19 cellular contexts compared by ENCODE assay signal in the genomic region with DNA sequence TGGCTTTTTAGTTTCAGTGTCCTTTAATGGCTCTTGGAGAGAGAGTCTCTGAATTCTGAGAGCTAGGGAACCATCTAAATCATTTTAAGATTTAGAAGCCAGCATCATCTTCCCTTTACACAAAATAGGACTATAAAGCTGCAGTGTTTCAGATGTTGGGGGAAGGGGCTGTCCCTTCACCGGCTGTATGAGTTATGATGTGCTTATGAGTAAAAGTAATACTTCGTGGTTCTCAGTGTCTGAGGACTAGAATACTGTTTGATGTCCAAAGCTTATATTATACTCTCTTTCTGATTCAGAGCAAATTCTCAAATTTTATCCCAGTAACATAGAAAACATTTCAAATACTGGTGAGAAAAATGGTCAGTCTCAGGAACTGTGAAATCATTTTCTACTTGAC.
DNase-seq lines count a peak whose midpoint lies in the region; ATAC-seq, FAIRE-seq and TF ChIP-seq lines count a peak whose summit lies in the region.
"Had no signal": no experiment of that assay in that cellular context is flagged by ENCODE, and none has a peak within 500 bp of the region (broad histone marks: within the 10 kb centered on the region; RNA-seq: fewer than 3 reads in every experiment).

No MANE protein-coding gene starts in this region.

- POLR2A ChIA-PET in K562 (lab: Yijun Ruan, JAX) (interaction anchor here (0.9 kb wide), 1 partner anchor 11 kb away, joined by 3 read pairs; no protein-coding TSS in a partner anchor), PC-3 (lab: Charles Lee; ENCODE audit: unreplicated experiment) (no interaction called here)

- intact Hi-C loops in K562 (cut with micrococcal nuclease) (no loop called here), PC-3 (cut with micrococcal nuclease) (no loop called here)

- CTCF ChIA-PET in K562 (lab: Yijun Ruan, JAX; ENCODE audit: low intra/inter-chr PET ratio) (no interaction called here), PC-3 (lab: Charles Lee) (no interaction called here)

- ATAC-seq in GM19351 (IDR thresholded peaks at IDR 0.05; ENCODE audit: unreplicated experiment) = peak; percentile 95
- peak; percentile 100 for ATAC-seq in HG02870 (IDR thresholded peaks at IDR 0.05; ENCODE audit: unreplicated experiment)
- ATAC-seq in K562 = no peak
- no peak for ATAC-seq in PC-3

- H3K9me3 ChIP-seq in K562 (replicated peaks; ENCODE audit: control insufficient read depth, insufficient read depth, low read depth, low read length) (no peaks in the 10 kb centered on the region), PC-3 (ENCODE audit: low read length) (no peaks in the 10 kb centered on the region)
- H3K9me3 ChIP-seq: vagina had no signal

- DNase-seq in activated T-cell treated with anti-CD3 and anti-CD28 coated beads for 24 hours (ENCODE audit: low read depth) (peak; percentile 4), K562 (ENCODE audit: extremely low read depth in 1 of 4, low spot score in 3 of 4) (no peak), GOT3 (lab: John Stamatoyannopoulos, UW) (no peak), putamen (ENCODE audit: low spot score) (no peak), PC-3 (no peak)
- no peak for DNase-seq in activated T-cell treated with anti-CD3 and anti-CD28 coated beads, Interleukin-2, amount 50 U/mL, for 1 hour
- DNase-seq: activated gamma-delta T cell treated with Interleukin-2 at 50 U/mL for 16 hours; Calu3; NCI-H1105; NCI-H226; PC-9; stimulated activated naive CD4-positive, alpha-beta T cell treated with Interleukin-2 at 50 U/mL for 16 hours; SW 1271 had no signal

- H3K4me2 ChIP-seq in K562 (ENCODE audit: insufficient read depth, low read length) = no peak overlapping the region
- no peak overlapping the region for H3K4me2 ChIP-seq in PC-3 (ENCODE audit: low read length)
- H3K4me2 ChIP-seq: PC-9 had no signal

- TF ChIP-seq EP300 in K562 (IDR thresholded peaks at IDR 0.05; ENCODE audit: low read length) = no peak

- H2AFZ ChIP-seq in K562 (ENCODE audit: low read depth, low read length) (no peak overlapping the region), PC-3 (ENCODE audit: low read length) (no peak overlapping the region)
- H2AFZ ChIP-seq: PC-9 had no signal

- 0% methylated on average over 2 of the region's 2 CpGs for WGBS in K562 (ENCODE audit: insufficient coverage, low coverage, missing lambda C conversion rate)

- no peaks in the 10 kb centered on the region for H3K9me2 ChIP-seq in PC-3 (replicated peaks; ENCODE audit: low read length)

- no peak overlapping the region for H3K9ac ChIP-seq in K562 (ENCODE audit: insufficient read depth in 1 of 2, low read depth in 2 of 2, low read length in 2 of 2)
- no peak overlapping the region for H3K9ac ChIP-seq in PC-3 (ENCODE audit: low read length)

- in situ Hi-C loops in K562 (cut with MboI) = no loop called here

- no peaks in the 10 kb centered on the region for H3K79me2 ChIP-seq in K562 (ENCODE audit: control insufficient read depth, insufficient read depth, low read length)
- no peaks in the 10 kb centered on the region for H3K79me2 ChIP-seq in PC-3 (ENCODE audit: low read length)

- BruUV-seq in K562 (replicated peaks; lab: Mats Ljungman, UMichigan) (no TSS peak), PC-3 (replicated peaks; lab: Mats Ljungman, UMichigan) (no TSS peak)

- TF ChIP-seq POLR2A in K562 (conservative IDR thresholded peaks at IDR 0.05) = no peak

- TF ChIP-seq CTCF in K562 (IDR thresholded peaks at IDR 0.05 in 2 of 3, conservative IDR thresholded peaks at IDR 0.05 in 1 of 3; ENCODE audit: insufficient read depth in 2 of 3, low read depth in 1 of 3, low read length in 3 of 3) (no peak), PC-3 (conservative IDR thresholded peaks at IDR 0.05; ENCODE audit: low read depth, low read length) (no peak)

- H3K4me3 ChIP-seq in K562 = no peak overlapping the region
- H3K4me3 ChIP-seq in PC-3 (ENCODE audit: low read length) = no peak overlapping the region
- H3K4me3 ChIP-seq: cardiac muscle cell, PC-9, vagina had no signal

- no peaks in the 10 kb centered on the region for H4K20me1 ChIP-seq in K562 (replicated peaks; ENCODE audit: control insufficient read depth, insufficient read depth, low read length)
- no peaks in the 10 kb centered on the region for H4K20me1 ChIP-seq in PC-3 (ENCODE audit: low read length)

- FAIRE-seq in K562 (lab: Jason Lieb, UNC) = no peak
- FAIRE-seq: endometrium, frontal cortex had no signal

- no peaks in the 10 kb centered on the region for H3K4me1 ChIP-seq in K562 (replicated peaks in 1 of 2; ENCODE audit: control insufficient read depth in 2 of 2, insufficient read depth in 2 of 2, low read length in 2 of 2)
- no peaks in the 10 kb centered on the region for H3K4me1 ChIP-seq in PC-3 (ENCODE audit: insufficient read depth, low read length)
- H3K4me1 ChIP-seq: vagina had no signal

- peaks cover 19 to 53% of the 10 kb centered on the region in 2 experiments for H3K27me3 ChIP-seq in K562 (ENCODE audit: control insufficient read depth in 2 of 2, insufficient read depth in 2 of 2, low read length in 2 of 2)
- no peaks in the 10 kb centered on the region for H3K27me3 ChIP-seq in PC-3 (ENCODE audit: low read length)
- H3K27me3 ChIP-seq: cardiac muscle cell, vagina had no signal

- TF ChIP-seq RAD21 in K562 (CRISPR knock-in tag; conservative IDR thresholded peaks at IDR 0.05 in 1 of 2, IDR thresholded peaks at IDR 0.05 in 1 of 2) = no peak

- H3K9me1 ChIP-seq in K562 (ENCODE audit: control insufficient read depth, insufficient read depth, low read length) = no peaks in the 10 kb centered on the region

- no peaks in the 10 kb centered on the region for H3F3A ChIP-seq in PC-3 (ENCODE audit: low read length, unreplicated experiment)

- H3K36me3 ChIP-seq in K562 (ENCODE audit: control insufficient read depth, insufficient read depth, low read length) (no peaks in the 10 kb centered on the region), PC-3 (ENCODE audit: low read depth, low read length) (no peaks in the 10 kb centered on the region)

- H3K27ac ChIP-seq in K562 (ENCODE audit: extremely low read depth, low read depth, low read length) (no peak overlapping the region), PC-3 (ENCODE audit: low read length) (no peak overlapping the region)
- H3K27ac ChIP-seq: cardiac muscle cell, PC-9, vagina had no signal

TF ChIP-seq in K562, 482 proteins besides CTCF, POLR2A, EP300 and RAD21:
- TF ChIP-seq, protein P1, sequence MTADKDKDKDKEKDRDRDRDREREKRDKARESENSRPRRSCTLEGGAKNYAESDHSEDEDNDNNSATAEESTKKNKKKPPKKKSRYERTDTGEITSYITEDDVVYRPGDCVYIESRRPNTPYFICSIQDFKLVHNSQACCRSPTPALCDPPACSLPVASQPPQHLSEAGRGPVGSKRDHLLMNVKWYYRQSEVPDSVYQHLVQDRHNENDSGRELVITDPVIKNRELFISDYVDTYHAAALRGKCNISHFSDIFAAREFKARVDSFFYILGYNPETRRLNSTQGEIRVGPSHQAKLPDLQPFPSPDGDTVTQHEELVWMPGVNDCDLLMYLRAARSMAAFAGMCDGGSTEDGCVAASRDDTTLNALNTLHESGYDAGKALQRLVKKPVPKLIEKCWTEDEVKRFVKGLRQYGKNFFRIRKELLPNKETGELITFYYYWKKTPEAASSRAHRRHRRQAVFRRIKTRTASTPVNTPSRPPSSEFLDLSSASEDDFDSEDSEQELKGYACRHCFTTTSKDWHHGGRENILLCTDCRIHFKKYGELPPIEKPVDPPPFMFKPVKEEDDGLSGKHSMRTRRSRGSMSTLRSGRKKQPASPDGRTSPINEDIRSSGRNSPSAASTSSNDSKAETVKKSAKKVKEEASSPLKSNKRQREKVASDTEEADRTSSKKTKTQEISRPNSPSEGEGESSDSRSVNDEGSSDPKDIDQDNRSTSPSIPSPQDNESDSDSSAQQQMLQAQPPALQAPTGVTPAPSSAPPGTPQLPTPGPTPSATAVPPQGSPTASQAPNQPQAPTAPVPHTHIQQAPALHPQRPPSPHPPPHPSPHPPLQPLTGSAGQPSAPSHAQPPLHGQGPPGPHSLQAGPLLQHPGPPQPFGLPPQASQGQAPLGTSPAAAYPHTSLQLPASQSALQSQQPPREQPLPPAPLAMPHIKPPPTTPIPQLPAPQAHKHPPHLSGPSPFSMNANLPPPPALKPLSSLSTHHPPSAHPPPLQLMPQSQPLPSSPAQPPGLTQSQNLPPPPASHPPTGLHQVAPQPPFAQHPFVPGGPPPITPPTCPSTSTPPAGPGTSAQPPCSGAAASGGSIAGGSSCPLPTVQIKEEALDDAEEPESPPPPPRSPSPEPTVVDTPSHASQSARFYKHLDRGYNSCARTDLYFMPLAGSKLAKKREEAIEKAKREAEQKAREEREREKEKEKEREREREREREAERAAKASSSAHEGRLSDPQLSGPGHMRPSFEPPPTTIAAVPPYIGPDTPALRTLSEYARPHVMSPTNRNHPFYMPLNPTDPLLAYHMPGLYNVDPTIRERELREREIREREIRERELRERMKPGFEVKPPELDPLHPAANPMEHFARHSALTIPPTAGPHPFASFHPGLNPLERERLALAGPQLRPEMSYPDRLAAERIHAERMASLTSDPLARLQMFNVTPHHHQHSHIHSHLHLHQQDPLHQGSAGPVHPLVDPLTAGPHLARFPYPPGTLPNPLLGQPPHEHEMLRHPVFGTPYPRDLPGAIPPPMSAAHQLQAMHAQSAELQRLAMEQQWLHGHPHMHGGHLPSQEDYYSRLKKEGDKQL (CRISPR knock-in tag; IDR thresholded peaks at IDR 0.05; ENCODE audit: borderline replicate concordance) = no peak
- no peak for TF ChIP-seq NFIX (CRISPR knock-in tag; IDR thresholded peaks at IDR 0.05; ENCODE audit: low read depth)
- no peak for TF ChIP-seq ZNF175 (CRISPR knock-in tag; IDR thresholded peaks at IDR 0.05; ENCODE audit: low read depth)
- TF ChIP-seq ZNF24 (IDR thresholded peaks at IDR 0.05) = no peak
- TF ChIP-seq BMI1 (IDR thresholded peaks at IDR 0.05; ENCODE audit: low read length) = 0 out of 2 replicates have a peak, but pooled peaks have one; percentile 3
- no peak for TF ChIP-seq ZNF217 (CRISPR knock-in tag; IDR thresholded peaks at IDR 0.05)

Comparison
In these comparisons a context has a peak if more than half of its experiments do, and no peak if none do; other contexts are left out.
1. ATAC-seq: peak in GM19351 (single experiment) and HG02870 (single experiment); none in K562 (single experiment) and PC-3 (single experiment).